In genomic region chr10:77233466-77233865, GRCh38 we compare ENCODE assay signal across 26 cellular contexts.
"Had no signal": no experiment of that assay in that cellular context is flagged by ENCODE, and none has a peak within 500 bp of the region (broad histone marks: within the 10 kb centered on the region; RNA-seq: fewer than 3 reads in every experiment).

No MANE protein-coding gene starts in this region.

- H3K9me3 ChIP-seq: left ventricle myocardium inferior, pancreas, prostate gland, stomach, testis, thyroid gland, transverse colon, upper lobe of right lung had no signal

- H3K27ac ChIP-seq: left ventricle myocardium inferior, prostate gland, skin epidermis, stomach, testis, thyroid gland, upper lobe of right lung had no signal

- H3K27me3 Mint-ChIP-seq: naive thymus-derived CD8-positive, alpha-beta T cell had no signal

- H3K4me1 ChIP-seq: left ventricle myocardium inferior, prostate gland, testis, transverse colon, upper lobe of right lung had no signal

- ATAC-seq: naive thymus-derived CD8-positive, alpha-beta T cell; pancreas; right cardiac atrium; sciatic nerve; stimulated activated naive B cell treated with anti-CD40 and anti-IgM and Interleukin-4, amounts not matched to agents 10 μg/mL and 1 μg/mL and 100 μg/mL, for 72 hours; stimulated activated naive CD8-positive, alpha-beta T cell treated with anti-CD3 and anti-CD28 coated beads, Interleukin-15, Interleukin-2, amounts not matched to agents 100 U/mL and 50 U/mL, for 24 hours; upper lobe of right lung had no signal

- DNase-seq: hippocampal formation; immature natural killer cell; left ventricle myocardium inferior; naive thymus-derived CD8-positive, alpha-beta T cell; nucleus accumbens; pancreas; posterior cingulate gyrus; retina; right cardiac atrium; stimulated activated CD4-positive, alpha-beta T cell treated with anti-CD3 and anti-CD28 coated beads, Interleukin-12 subunit alpha, Interleukin-12 subunit beta, amount 100 ng/mL, for 4 hours; stimulated activated CD4-positive, alpha-beta T cell treated with anti-CD3 and anti-CD28 coated beads, Interleukin-15, amount 100 ng/mL, for 24 hours; stimulated activated CD4-positive, alpha-beta T cell treated with anti-CD3 and anti-CD28 coated beads, Interleukin-2, amount 100 ng/mL, for 24 hours; stimulated activated CD4-positive, alpha-beta T cell treated with anti-CD3 and anti-CD28 coated beads, Interleukin-4, amount 100 ng/mL, for 1 hour; stimulated activated naive B cell treated with anti-CD40 and anti-IgM and Interleukin-4, amounts not matched to agents 10 μg/mL and 1 μg/mL and 100 μg/mL, for 72 hours; stimulated activated naive CD8-positive, alpha-beta T cell treated with anti-CD3 and anti-CD28 coated beads, Interleukin-15, Interleukin-2, amounts not matched to agents 100 U/mL and 50 U/mL, for 24 hours; stomach; testis; thyroid gland; transverse colon; upper lobe of right lung had no signal

- H3K36me3 Mint-ChIP-seq: immature natural killer cell; naive thymus-derived CD8-positive, alpha-beta T cell; stimulated activated naive B cell treated with anti-CD40 and anti-IgM and Interleukin-4, amounts not matched to agents 10 μg/mL and 1 μg/mL and 100 μg/mL, for 72 hours had no signal

- H3K36me3 ChIP-seq: left ventricle myocardium inferior, pancreas, prostate gland, stomach, thyroid gland, transverse colon, upper lobe of right lung had no signal

- H3K4me3 Mint-ChIP-seq: immature natural killer cell; naive thymus-derived CD8-positive, alpha-beta T cell; nephron; neural crest cell; stimulated activated naive B cell treated with anti-CD40 and anti-IgM and Interleukin-4, amounts not matched to agents 10 μg/mL and 1 μg/mL and 100 μg/mL, for 72 hours had no signal

- H3K4me3 ChIP-seq: left ventricle myocardium inferior, lung, pancreas, prostate gland, skin epidermis, stomach, testis, thyroid gland, transverse colon, upper lobe of right lung had no signal

- H3K27ac Mint-ChIP-seq: immature natural killer cell; naive thymus-derived CD8-positive, alpha-beta T cell; nephron; stimulated activated naive B cell treated with anti-CD40 and anti-IgM and Interleukin-4, amounts not matched to agents 10 μg/mL and 1 μg/mL and 100 μg/mL, for 72 hours had no signal

- H3K4me1 Mint-ChIP-seq: immature natural killer cell; naive thymus-derived CD8-positive, alpha-beta T cell had no signal

- H3K27me3 ChIP-seq: pancreas, stomach, testis, thyroid gland, transverse colon, upper lobe of right lung had no signal

- H3K9me3 Mint-ChIP-seq: naive thymus-derived CD8-positive, alpha-beta T cell; stimulated activated naive B cell treated with anti-CD40 and anti-IgM and Interleukin-4, amounts not matched to agents 10 μg/mL and 1 μg/mL and 100 μg/mL, for 72 hours had no signal
